In the genomic region with DNA sequence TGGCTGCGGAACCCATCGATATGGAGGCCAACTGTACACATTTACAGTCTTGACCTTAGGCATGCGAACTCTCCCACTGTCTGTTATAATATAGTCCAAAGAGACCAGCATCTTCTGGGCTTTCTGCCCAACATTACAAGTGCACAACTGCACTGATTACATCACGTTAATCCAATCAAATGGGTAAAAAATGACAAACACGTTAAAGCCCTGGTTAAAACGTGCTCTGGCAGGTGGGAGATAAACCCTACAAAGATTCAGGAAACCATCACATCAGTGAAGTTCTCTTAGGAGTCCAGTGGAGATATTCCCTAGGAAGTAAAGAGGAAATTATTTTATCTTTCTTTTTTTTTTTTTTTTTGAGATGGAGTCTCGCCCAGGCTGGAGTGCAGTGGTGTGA, we compare ENCODE assay signal across 14 cellular contexts. TPM values are rescaled to one million over a fixed set of nuclear protein-coding genes. Genes with fewer than 3 reads are reported as not detected.
A peak's percentile ranks its signal among the peaks of the same experiment; 100 is the strongest.
DNase-seq lines count a peak whose midpoint lies in the region; ATAC-seq, FAIRE-seq and TF ChIP-seq lines count a peak whose summit lies in the region.
"Had no signal": no experiment of that assay in that cellular context is flagged by ENCODE, and none has a peak within 500 bp of the region (broad histone marks: within the 10 kb centered on the region; RNA-seq: fewer than 3 reads in every experiment).

No MANE protein-coding gene starts in this region.

- H3K4me3 Mint-ChIP-seq in mesothelial cell of epicardium = no peak overlapping the region
- H3K4me3 Mint-ChIP-seq in T-helper 2 cell treated with Interferon-gamma antibody and Interleukin-4, amounts not matched to agents 5 μg/mL and 100 μg/mL, for 36 hours = no peak overlapping the region
- H3K4me3 Mint-ChIP-seq: CD8-positive, alpha-beta memory T cell had no signal

- no peaks in the 10 kb centered on the region for H3K27me3 Mint-ChIP-seq in mesothelial cell of epicardium (ENCODE audit: low read depth)
- no peaks in the 10 kb centered on the region for H3K27me3 Mint-ChIP-seq in T-helper 2 cell treated with Interferon-gamma antibody and Interleukin-4, amounts not matched to agents 5 μg/mL and 100 μg/mL, for 36 hours (ENCODE audit: low read depth)

- no peaks in the 10 kb centered on the region for H3K9me3 Mint-ChIP-seq in mesothelial cell of epicardium
- H3K9me3 Mint-ChIP-seq in T-helper 2 cell treated with Interferon-gamma antibody and Interleukin-4, amounts not matched to agents 5 μg/mL and 100 μg/mL, for 36 hours = no peaks in the 10 kb centered on the region
- H3K9me3 Mint-ChIP-seq: CD8-positive, alpha-beta memory T cell had no signal

- H3K79me2 ChIP-seq in K562 (ENCODE audit: control insufficient read depth, insufficient read depth, low read length) = no peaks in the 10 kb centered on the region
- no peaks in the 10 kb centered on the region for H3K79me2 ChIP-seq in mammary epithelial cell (ENCODE audit: insufficient read depth, low read length)

- H4K20me1 ChIP-seq in K562 (replicated peaks; ENCODE audit: control insufficient read depth, insufficient read depth, low read length) (no peaks in the 10 kb centered on the region), mammary epithelial cell (ENCODE audit: insufficient read depth, low read length) (no peaks in the 10 kb centered on the region)
- H4K20me1 ChIP-seq: BLaER1 had no signal

- H3K4me1 Mint-ChIP-seq in mesothelial cell of epicardium = peaks cover 9% of the 10 kb centered on the region
- H3K4me1 Mint-ChIP-seq in T-helper 2 cell treated with Interferon-gamma antibody and Interleukin-4, amounts not matched to agents 5 μg/mL and 100 μg/mL, for 36 hours (ENCODE audit: low read depth) = peaks cover 10% of the 10 kb centered on the region
- H3K4me1 Mint-ChIP-seq: CD8-positive, alpha-beta memory T cell had no signal

- H3K4me3 ChIP-seq in K562 (no peak overlapping the region), mammary epithelial cell (replicated peaks in 1 of 3; ENCODE audit: insufficient read depth in 1 of 3, low read depth in 2 of 3, low read length in 3 of 3) (no peak overlapping the region)
- H3K4me3 ChIP-seq: A549, BLaER1, GM23248 had no signal

- no peaks in the 10 kb centered on the region for H3K36me3 Mint-ChIP-seq in mesothelial cell of epicardium
- no peaks in the 10 kb centered on the region for H3K36me3 Mint-ChIP-seq in T-helper 2 cell treated with Interferon-gamma antibody and Interleukin-4, amounts not matched to agents 5 μg/mL and 100 μg/mL, for 36 hours (ENCODE audit: low read depth)
- H3K36me3 Mint-ChIP-seq: CD8-positive, alpha-beta memory T cell had no signal

- in situ Hi-C loops in K562 (cut with MboI) = no loop called here
- in situ Hi-C loops in mammary epithelial cell (cut with MboI; ENCODE audit: low sequenced_read_pairs in 2 of 2) = no loop called here

- CTCF ChIA-PET in HEK293T (lab: Yijun Ruan, JAX) (no interaction called here), K562 (lab: Yijun Ruan, JAX; ENCODE audit: low intra/inter-chr PET ratio) (no interaction called here), mammary epithelial cell (lab: Charles Lee; ENCODE audit: low non-redundant PET) (no interaction called here)

- H2AFZ ChIP-seq in K562 (ENCODE audit: low read depth, low read length) (no peak overlapping the region), mammary epithelial cell (ENCODE audit: low read depth, low read length) (no peak overlapping the region)
- H2AFZ ChIP-seq: GM23248 had no signal

- whole genome bisulfite sequencing in K562 (ENCODE audit: insufficient coverage, low coverage, missing lambda C conversion rate) = 51% methylated on average over 6 of the region's 7 CpGs
- WGBS in mammary epithelial cell (ENCODE audit: low coverage, missing lambda C conversion rate) = 91% methylated on average over 6 of the region's 7 CpGs

- DNase-seq in HEK293T (ENCODE audit: extremely low spot score) (no peak), NCI-H446 treated with DMSO at 0.1 percent for 48 hours (lab: John Stamatoyannopoulos, UW) (peak; percentile 32), K562 (ENCODE audit: extremely low read depth in 1 of 4, low spot score in 3 of 4) (no peak), mesothelial cell of epicardium (ENCODE audit: low spot score in 2 of 2, unreplicated experiment in 2 of 2) (no peak), NOMO-1 treated with DMSO at 0.1 percent for 48 hours (lab: John Stamatoyannopoulos, UW; ENCODE audit: unreplicated experiment) (no peak), mammary epithelial cell (no peak)
- no peak for DNase-seq in T-helper 2 cell treated with Interferon-gamma antibody and Interleukin-4, amounts not matched to agents 5 μg/mL and 100 μg/mL, for 36 hours (ENCODE audit: low spot score)
- DNase-seq: Caco-2; CD8-positive, alpha-beta memory T cell; GM23248 had no signal

- ATAC-seq in K562 = no peak
- ATAC-seq: A549, HCT116 had no signal

- H3K27me3 ChIP-seq in K562 (ENCODE audit: control insufficient read depth in 2 of 2, insufficient read depth in 2 of 2, low read length in 2 of 2) (peaks cover 9 to 10% of the 10 kb centered on the region in 2 experiments; a peak in 3 of 5 replicates), mammary epithelial cell (ENCODE audit: insufficient read depth, low read length) (no peaks in the 10 kb centered on the region)
- H3K27me3 ChIP-seq: BLaER1 had no signal

- H3K27ac Mint-ChIP-seq in mesothelial cell of epicardium = peak overlapping the region; percentile 31
- no peak overlapping the region for H3K27ac Mint-ChIP-seq in T-helper 2 cell treated with Interferon-gamma antibody and Interleukin-4, amounts not matched to agents 5 μg/mL and 100 μg/mL, for 36 hours
- H3K27ac Mint-ChIP-seq: CD8-positive, alpha-beta memory T cell had no signal

- FAIRE-seq in K562 (lab: Jason Lieb, UNC) = no peak
- FAIRE-seq: A549, H54 had no signal

- BruUV-seq in K562 (replicated peaks; lab: Mats Ljungman, UMichigan) (no TSS peak), mammary epithelial cell (replicated peaks; lab: Mats Ljungman, UMichigan) (no TSS peak)

- TF ChIP-seq POLR2A in K562 (conservative IDR thresholded peaks at IDR 0.05) = no peak

- no peak for TF ChIP-seq EP300 in K562 (IDR thresholded peaks at IDR 0.05; ENCODE audit: low read length)

- H3K27ac ChIP-seq in K562 (ENCODE audit: extremely low read depth, low read depth, low read length) = no peak overlapping the region
- no peak overlapping the region for H3K27ac ChIP-seq in mammary epithelial cell (ENCODE audit: insufficient read depth, low read depth, low read length)
- H3K27ac ChIP-seq: A549, BLaER1, GM23248 had no signal

- H3K36me3 ChIP-seq in K562 (ENCODE audit: control insufficient read depth, insufficient read depth, low read length) = no peaks in the 10 kb centered on the region
- H3K36me3 ChIP-seq in mammary epithelial cell (ENCODE audit: insufficient read depth, low read length) = no peaks in the 10 kb centered on the region
- H3K36me3 ChIP-seq: BLaER1 had no signal

- no peaks in the 10 kb centered on the region; a peak in 2 of 5 replicates for H3K4me1 ChIP-seq in K562 (replicated peaks in 1 of 2; ENCODE audit: control insufficient read depth in 2 of 2, insufficient read depth in 2 of 2, low read length in 2 of 2)
- H3K4me1 ChIP-seq in mammary epithelial cell (ENCODE audit: insufficient read depth, low read length) = peaks cover 23% of the 10 kb centered on the region
- H3K4me1 ChIP-seq: A549 had no signal

- H3K9me1 ChIP-seq in K562 (ENCODE audit: control insufficient read depth, insufficient read depth, low read length) = no peaks in the 10 kb centered on the region

- H3K4me2 ChIP-seq in K562 (ENCODE audit: insufficient read depth, low read length) = no peak overlapping the region
- no peak overlapping the region for H3K4me2 ChIP-seq in mammary epithelial cell (ENCODE audit: insufficient read depth, low read depth, low read length)
- H3K4me2 ChIP-seq: A549 had no signal

- dilution Hi-C loops in mammary epithelial cell (cut with HindIII; ENCODE audit: low sequenced_read_pairs) = no loop called here

- H3K9me3 ChIP-seq in K562 (replicated peaks; ENCODE audit: control insufficient read depth, insufficient read depth, low read depth, low read length) = no peaks in the 10 kb centered on the region
- H3K9me3 ChIP-seq in mammary epithelial cell (replicated peaks; ENCODE audit: insufficient read depth, low read length) = no peaks in the 10 kb centered on the region
- H3K9me3 ChIP-seq: A549, BLaER1, Caco-2 had no signal

- TF ChIP-seq CTCF in K562 (IDR thresholded peaks at IDR 0.05 in 2 of 3, conservative IDR thresholded peaks at IDR 0.05 in 1 of 3; ENCODE audit: insufficient read depth in 2 of 3, low read depth in 1 of 3, low read length in 3 of 3) = no peak
- no peak for TF ChIP-seq CTCF in mesothelial cell of epicardium (IDR thresholded peaks at IDR 0.05; ENCODE audit: unreplicated experiment)
- no peak for TF ChIP-seq CTCF in mammary epithelial cell (conservative IDR thresholded peaks at IDR 0.05 in 1 of 2, IDR thresholded peaks at IDR 0.05 in 1 of 2; ENCODE audit: extremely low read depth in 1 of 2, insufficient read depth in 1 of 2, low read depth in 1 of 2, low read length in 2 of 2)

- TF ChIP-seq RAD21 in K562 (CRISPR knock-in tag; conservative IDR thresholded peaks at IDR 0.05 in 1 of 2, IDR thresholded peaks at IDR 0.05 in 1 of 2) = no peak

- H3K9ac ChIP-seq in K562 (ENCODE audit: insufficient read depth in 1 of 2, low read depth in 2 of 2, low read length in 2 of 2) = no peak overlapping the region
- H3K9ac ChIP-seq in mammary epithelial cell (ENCODE audit: insufficient read depth, low read length) = no peak overlapping the region
- H3K9ac ChIP-seq: BLaER1, GM23248 had no signal

- intact Hi-C loops in K562 (cut with micrococcal nuclease) = no loop called here
- intact Hi-C loops in mammary epithelial cell (cut with micrococcal nuclease) = no loop called here

- POLR2A ChIA-PET in HEK293T (lab: Yijun Ruan, JAX) = no interaction called here
- POLR2A ChIA-PET in K562 (lab: Yijun Ruan, JAX) = interaction anchor here (0.9 to 2.1 kb wide), 2 partner anchors 14 kb away, joined by 3 to 5 read pairs; no protein-coding TSS in a partner anchor

RNA-seq across cellular contexts. Expression of a gene that starts 23.7 kb away (rescaled TPM):
- total RNA-seq in K562 (2011; cell fraction: chromatin; rRNA removed; ENCODE audit: low replicate concordance) = 16.9 and 49.3 TPM in 2 replicates
- 28.8 and 34.7 TPM in 2 replicates for total RNA-seq in K562 (2011; cell fraction: nucleolus; rRNA removed)
- total RNA-seq in K562 (2011; cell fraction: nucleoplasm; rRNA removed) = 27.6 and 29.6 TPM in 2 replicates
- total RNA-seq in K562 (2014; rRNA removed) (9.1 and 14.0 TPM in 2 replicates), K562 (2014; rRNA removed; fragmentation: Illumina TruSeq; extraction: Trizol) (2.0 and 2.4 TPM in 2 replicates), K562 (2015; rRNA removed; fragmentation: Illumina TruSeq; extraction: Trizol) (4.5 and 10.6 TPM in 2 replicates), K562 (2021) (8.9 and 9.5 TPM in 2 replicates), mesothelial cell of epicardium (32.3 to 35.3 TPM (median 33.3 TPM) in 3 replicates), mammary epithelial cell (10 to 100 TPM; 46.3 to 78.3 TPM)
- polyA plus RNA-seq in K562 (2011; rRNA removed) (3.8 and 8.4 TPM in 2 replicates), K562 (2014; fragmentation: Illumina TruSeq; extraction: Trizol) (4.3 and 6.5 TPM in 2 replicates), K562 (2014; fragmentation: Nextera tagmentation; extraction: Ambion mirVana) (1 to 10 TPM in 1 of 2 experiments, under 1 TPM in 1; 0.63 to 1.0 TPM), K562 (2014; rRNA removed) (7.3 and 8.0 TPM in 2 replicates), mammary epithelial cell (26.3 TPM)
- polyA plus RNA-seq in K562 (2011; cell fraction: cytosol; rRNA removed) = 7.0 and 11.0 TPM in 2 replicates
- polyA plus RNA-seq in K562 (2011; cell fraction: nucleus; rRNA removed) = 19.7 and 30.0 TPM in 2 replicates
- 6.2 and 10.6 TPM in 2 replicates for polyA plus RNA-seq in K562 (2012)
- 6.2 and 7.9 TPM in 2 replicates for polyA minus RNA-seq in K562 (2011; rRNA and poly(A)+ RNA removed)
- polyA minus RNA-seq in K562 (2011; cell fraction: cytosol; rRNA and poly(A)+ RNA removed) = 8.8 and 29.4 TPM in 2 replicates
- polyA minus RNA-seq in K562 (2011; cell fraction: nucleus; rRNA and poly(A)+ RNA removed) = 9.4 and 10.1 TPM in 2 replicates
- 40.8 TPM for polyA minus RNA-seq in mammary epithelial cell

RNA-seq across cellular contexts. Expression of a gene that starts 48.0 kb away (rescaled TPM):
- total RNA-seq in K562 (2011; cell fraction: chromatin; rRNA removed; ENCODE audit: low replicate concordance) = 0.62 and 2.3 TPM in 2 replicates
- 0.79 and 2.2 TPM in 2 replicates for total RNA-seq in K562 (2011; cell fraction: nucleolus; rRNA removed)
- 0.44 and 1.2 TPM in 2 replicates for total RNA-seq in K562 (2011; cell fraction: nucleoplasm; rRNA removed)
- total RNA-seq in K562 (2014; rRNA removed) (0.32 TPM in 1 of 2 replicates, not detected in the other), K562 (2014; rRNA removed; fragmentation: Illumina TruSeq; extraction: Trizol) (0.10 and 0.18 TPM in 2 replicates), K562 (2015; rRNA removed; fragmentation: Illumina TruSeq; extraction: Trizol) (0.14 and 0.23 TPM in 2 replicates), K562 (2021) (0.40 and 0.47 TPM in 2 replicates), mesothelial cell of epicardium (2.7 to 3.9 TPM (median 3.6 TPM) in 3 replicates), mammary epithelial cell (under 1 TPM in 1 of 2 donors, not detected in 1; under 0.01 TPM)
- polyA plus RNA-seq in K562 (2011; rRNA removed) (0.22 and 1.1 TPM in 2 replicates), K562 (2014; fragmentation: Illumina TruSeq; extraction: Trizol) (2.1 and 2.6 TPM in 2 replicates), K562 (2014; fragmentation: Nextera tagmentation; extraction: Ambion mirVana) (under 1 TPM; 0.59 to 0.81 TPM), K562 (2014; rRNA removed) (0.09 and 0.49 TPM in 2 replicates), mammary epithelial cell (1.3 TPM)
- 1.3 and 3.2 TPM in 2 replicates for polyA plus RNA-seq in K562 (2011; cell fraction: cytosol; rRNA removed)
- polyA plus RNA-seq in K562 (2011; cell fraction: nucleus; rRNA removed) = 1.1 and 1.2 TPM in 2 replicates
- polyA plus RNA-seq in K562 (2012) = 0.73 and 2.3 TPM in 2 replicates
- 0.32 and 0.60 TPM in 2 replicates for polyA minus RNA-seq in K562 (2011; rRNA and poly(A)+ RNA removed)
- polyA minus RNA-seq in K562 (2011; cell fraction: cytosol; rRNA and poly(A)+ RNA removed) = 0.64 and 2.3 TPM in 2 replicates
- polyA minus RNA-seq in K562 (2011; cell fraction: nucleus; rRNA and poly(A)+ RNA removed) = 1.1 and 3.0 TPM in 2 replicates
- polyA minus RNA-seq in mammary epithelial cell = 3.0 TPM
- total RNA-seq: CD8-positive, alpha-beta memory T cell had no signal
- polyA plus RNA-seq: CD8-positive, alpha-beta memory T cell; GM23248 had no signal

RNA-seq across cellular contexts. Expression of a gene that starts 50.7 kb away (rescaled TPM):
- 59.4 and 90.8 TPM in 2 replicates for total RNA-seq in K562 (2011; cell fraction: chromatin; rRNA removed; ENCODE audit: low replicate concordance)
- 82.5 and 90.0 TPM in 2 replicates for total RNA-seq in K562 (2011; cell fraction: nucleolus; rRNA removed)
- 74.9 and 93.1 TPM in 2 replicates for total RNA-seq in K562 (2011; cell fraction: nucleoplasm; rRNA removed)
- total RNA-seq in K562 (2014; rRNA removed) = 99.4 and 102 TPM in 2 replicates
- total RNA-seq in K562 (2014; rRNA removed; fragmentation: Illumina TruSeq; extraction: Trizol) = 122 and 142 TPM in 2 replicates
- total RNA-seq in K562 (2015; rRNA removed; fragmentation: Illumina TruSeq; extraction: Trizol) = 123 and 127 TPM in 2 replicates
- total RNA-seq in K562 (2021) = 96.3 and 98.2 TPM in 2 replicates
- polyA plus RNA-seq in K562 (2011; rRNA removed) = 127 and 146 TPM in 2 replicates
- polyA plus RNA-seq in K562 (2011; cell fraction: cytosol; rRNA removed) = 138 and 159 TPM in 2 replicates
- 67.4 and 86.4 TPM in 2 replicates for polyA plus RNA-seq in K562 (2011; cell fraction: nucleus; rRNA removed)
- 72.3 and 119 TPM in 2 replicates for polyA plus RNA-seq in K562 (2012)
- polyA plus RNA-seq in K562 (2014; fragmentation: Illumina TruSeq; extraction: Trizol) = 103 and 105 TPM in 2 replicates
- polyA plus RNA-seq in K562 (2014; fragmentation: Nextera tagmentation; extraction: Ambion mirVana) = 100 to 1,000 TPM; 388 to 401 TPM
- 138 and 143 TPM in 2 replicates for polyA plus RNA-seq in K562 (2014; rRNA removed)
- polyA minus RNA-seq in K562 (2011; rRNA and poly(A)+ RNA removed) = 80.5 and 86.3 TPM in 2 replicates
- polyA minus RNA-seq in K562 (2011; cell fraction: cytosol; rRNA and poly(A)+ RNA removed) = 18.6 and 40.0 TPM in 2 replicates
- polyA minus RNA-seq in K562 (2011; cell fraction: nucleus; rRNA and poly(A)+ RNA removed) = 31.5 and 50.3 TPM in 2 replicates
- 55.0 to 57.5 TPM (median 56.0 TPM) in 3 replicates for total RNA-seq in mesothelial cell of epicardium
- total RNA-seq in mammary epithelial cell = 10 to 100 TPM; 43.5 to 73.5 TPM
- 184 TPM for polyA plus RNA-seq in mammary epithelial cell
- 106 TPM for polyA minus RNA-seq in mammary epithelial cell

RNA-seq across cellular contexts. Expression of a gene that starts 50.8 kb away (rescaled TPM):
- 119 and 126 TPM in 2 replicates for total RNA-seq in K562 (2011; cell fraction: chromatin; rRNA removed; ENCODE audit: low replicate concordance)
- 73.0 and 74.5 TPM in 2 replicates for total RNA-seq in K562 (2011; cell fraction: nucleolus; rRNA removed)
- total RNA-seq in K562 (2011; cell fraction: nucleoplasm; rRNA removed) = 64.3 and 82.1 TPM in 2 replicates
- total RNA-seq in K562 (2014; rRNA removed) (18.8 and 28.0 TPM in 2 replicates), K562 (2014; rRNA removed; fragmentation: Illumina TruSeq; extraction: Trizol) (17.6 and 21.4 TPM in 2 replicates), K562 (2015; rRNA removed; fragmentation: Illumina TruSeq; extraction: Trizol) (16.6 and 17.6 TPM in 2 replicates), K562 (2021) (16.8 and 20.1 TPM in 2 replicates), mesothelial cell of epicardium (7.8 to 11.6 TPM (median 10.3 TPM) in 3 replicates), mammary epithelial cell (1 to 10 TPM in 1 of 2 donors, under 1 TPM in 1; 0.17 to 8.0 TPM)
- polyA plus RNA-seq in K562 (2011; rRNA removed) (44.1 and 61.3 TPM in 2 replicates), K562 (2014; fragmentation: Illumina TruSeq; extraction: Trizol) (20.9 and 24.0 TPM in 2 replicates), K562 (2014; fragmentation: Nextera tagmentation; extraction: Ambion mirVana) (10 to 100 TPM; 14.6 to 27.4 TPM), K562 (2014; rRNA removed) (28.7 TPM in 2 replicates), mammary epithelial cell (9.2 TPM)
- polyA plus RNA-seq in K562 (2011; cell fraction: cytosol; rRNA removed) = 15.3 and 28.4 TPM in 2 replicates
- 254 and 409 TPM in 2 replicates for polyA plus RNA-seq in K562 (2011; cell fraction: nucleus; rRNA removed)
- polyA plus RNA-seq in K562 (2012) = 42.1 and 48.1 TPM in 2 replicates
- polyA minus RNA-seq in K562 (2011; rRNA and poly(A)+ RNA removed) = 24.1 and 34.7 TPM in 2 replicates
- 7.2 and 9.6 TPM in 2 replicates for polyA minus RNA-seq in K562 (2011; cell fraction: cytosol; rRNA and poly(A)+ RNA removed)
- polyA minus RNA-seq in K562 (2011; cell fraction: nucleus; rRNA and poly(A)+ RNA removed) = 28.1 and 57.5 TPM in 2 replicates
- polyA minus RNA-seq in mammary epithelial cell = 1.9 TPM
